In genomic region chr17:72602517-72603345, GRCh38 we compare ENCODE assay signal across 10 cellular contexts.
DNase-seq lines count a peak whose midpoint lies in the region; ATAC-seq and TF ChIP-seq lines count a peak whose summit lies in the region.
"Had no signal": no experiment of that assay in that cellular context is flagged by ENCODE, and none has a peak within 500 bp of the region (broad histone marks: within the 10 kb centered on the region; RNA-seq: fewer than 3 reads in every experiment).

No MANE protein-coding gene starts in this region.

- H3K27ac ChIP-seq in BLaER1 = no peak overlapping the region

- peaks cover 14% of the 10 kb centered on the region for H3K4me1 ChIP-seq in BLaER1

- peak; percentile 69 for ATAC-seq in HG02759 (IDR thresholded peaks at IDR 0.05; ENCODE audit: unreplicated experiment)
- no peak for ATAC-seq in omental fat pad (ENCODE audit: low FRiP score)
- ATAC-seq: right cardiac atrium had no signal

- no peak overlapping the region for H3K4me3 ChIP-seq in BLaER1

- H3K9me3 ChIP-seq in BLaER1 = no peaks in the 10 kb centered on the region; the same call in 1 of the 2 replicates

- H3K36me3 ChIP-seq in BLaER1 = no peaks in the 10 kb centered on the region

- peak overlapping the region; percentile 15; the same call in 1 of the 2 replicates for H3K4me2 ChIP-seq in BLaER1

- TF ChIP-seq CTCF in omental fat pad (IDR thresholded peaks at IDR 0.05) = no peak

- DNase-seq in SKM-1 (lab: John Stamatoyannopoulos, UW; ENCODE audit: unreplicated experiment) (peak; percentile 46), islet precursor cell (peak; percentile 71), middle frontal gyrus (ENCODE audit: extremely low spot score, low spot score) (no peak), omental fat pad (ENCODE audit: low spot score) (no peak), NCI-H146 treated with DMSO at 0.1 percent for 48 hours (lab: John Stamatoyannopoulos, UW; ENCODE audit: unreplicated experiment) (no peak), activated gamma-delta T cell (lab: John Stamatoyannopoulos, UW) (no peak)
- DNase-seq: NCI-H2029, right cardiac atrium had no signal

- H3K27me3 ChIP-seq in BLaER1 = no peaks in the 10 kb centered on the region

- no peak overlapping the region for H3K9ac ChIP-seq in BLaER1

- H4K20me1 ChIP-seq in BLaER1 = no peaks in the 10 kb centered on the region

Comparison
In these comparisons a context has a peak if more than half of its experiments do, and no peak if none do; other contexts are left out.
1. DNase-seq: peak in SKM-1 (single experiment) and islet precursor cell (single experiment); none in middle frontal gyrus (single experiment), omental fat pad (single experiment), NCI-H146 treated with DMSO at 0.1 percent for 48 hours (single experiment) and activated gamma-delta T cell (single experiment).